Comparison of ENCODE assay signal across 8 cellular contexts in the genomic region with DNA sequence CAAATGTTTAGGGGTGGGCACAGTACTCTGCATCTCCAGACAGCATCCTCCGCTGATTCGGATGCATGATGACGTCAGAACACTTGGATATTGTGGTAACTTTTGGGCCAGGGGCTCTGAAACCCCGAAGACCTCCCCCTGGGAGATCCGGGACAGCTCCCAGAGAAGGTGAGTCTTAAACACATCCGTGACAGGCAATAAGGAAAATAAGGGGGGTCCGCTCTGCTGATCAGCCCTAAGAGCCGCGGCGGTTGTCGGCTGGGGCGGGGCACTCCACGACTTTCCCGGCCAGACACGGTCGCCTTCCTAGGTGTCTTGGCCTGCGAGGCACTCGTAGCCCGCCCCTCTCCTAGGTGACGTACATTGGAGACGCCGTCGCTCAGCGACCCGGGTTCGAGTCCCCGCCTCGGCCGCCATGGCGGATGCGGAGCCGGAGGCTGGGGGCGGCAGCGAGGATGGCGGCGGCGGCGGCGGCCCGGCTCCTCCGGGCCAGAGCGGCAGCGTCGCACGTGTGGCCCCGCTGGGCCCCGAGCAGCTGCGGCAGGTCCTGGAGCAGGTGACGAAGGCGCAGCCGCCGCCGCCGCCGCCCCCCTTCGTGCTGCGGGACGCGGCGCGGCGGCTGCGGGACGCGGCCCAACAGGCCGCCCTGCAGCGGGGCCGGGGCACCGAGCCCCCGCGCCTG. TPM values are rescaled to one million over a fixed set of nuclear protein-coding genes. Genes with fewer than 3 reads are reported as not detected.
DNase-seq lines count a peak whose midpoint lies in the region; ATAC-seq and TF ChIP-seq lines count a peak whose summit lies in the region.

TSS of gene ZNF839 (plus strand) at position 396 of the 682 bp plus-strand sequence. CDS start at position 416, 20 bp downstream.

- intact Hi-C loops in T-helper 2 cell treated with Interferon-gamma antibody and Interleukin-4, amounts not matched to agents 100 ng/mL and 5 ng/mL, for 36 hours (cut with micrococcal nuclease), result loop anchor here (1.0 to 10.0 kb wide), 6 partner anchors 14 to 595 kb away; partner anchors contain the start of genes CINP, MOK, PPP2R5C and RCOR1
- intact Hi-C loops in left ventricle myocardium superior (cut with micrococcal nuclease), result no loop called here
- intact Hi-C loops in psoas muscle (cut with DNase I), result loop anchor here (2.0 to 10.0 kb wide), 4 partner anchors 43 to 355 kb away; partner anchors contain the start of genes DYNC1H1 (in 2 of the 2), CINP (in 1 of the 2), HSP90AA1 (in 1 of the 2) and TECPR2 (in 1 of the 2)

- H3K36me3 ChIP-seq in psoas muscle (ENCODE audit: insufficient read depth in 1 of 2, low read depth in 1 of 2), result peaks cover 0 to 10% of the 10 kb centered on the region in 2 donors
- H3K36me3 ChIP-seq in urinary bladder (ENCODE audit: insufficient read depth), result no peaks in the 10 kb centered on the region

- peaks cover 32% of the 10 kb centered on the region for H3K4me1 ChIP-seq in psoas muscle
- H3K4me1 ChIP-seq in urinary bladder (ENCODE audit: insufficient read depth), result no peaks in the 10 kb centered on the region

- peak; percentile 58 for ATAC-seq in GM18502 (IDR thresholded peaks at IDR 0.05; ENCODE audit: poor library complexity, unreplicated experiment)
- ATAC-seq in HG02938 (IDR thresholded peaks at IDR 0.05; ENCODE audit: unreplicated experiment), result peak; percentile 54
- ATAC-seq in left ventricle myocardium superior, result peak; percentile 63
- peak; percentile 65 to 66 (median 66) for ATAC-seq in psoas muscle

- DNase-seq in NCI-H2029 treated with DMSO at 0.1 percent for 48 hours (lab: John Stamatoyannopoulos, UW) (peak; percentile 7), amygdala (lab: John Stamatoyannopoulos, UW) (peak; percentile 17 to 92 (median 82)), left ventricle myocardium superior (peak; percentile 95), psoas muscle (peak; percentile 94 to 98)

- no peaks in the 10 kb centered on the region for H3K27me3 ChIP-seq in psoas muscle (ENCODE audit: insufficient read depth in 3 of 3, low read length in 2 of 3)

- H3K27ac ChIP-seq in psoas muscle, result peak within 1 kb of the TSS; percentile 99
- peak within 1 kb of the TSS; percentile 81 for H3K27ac ChIP-seq in urinary bladder (ENCODE audit: low read depth)

- no peaks in the 10 kb centered on the region for H3K9me3 ChIP-seq in psoas muscle

- TF ChIP-seq CTCF in psoas muscle (IDR thresholded peaks at IDR 0.05), result no peak

- H3K4me3 ChIP-seq in psoas muscle, result peak within 1 kb of the TSS; percentile 85
- H3K4me3 ChIP-seq in urinary bladder (ENCODE audit: low read depth, low read length), result peak within 1 kb of the TSS; percentile 84

- WGBS in psoas muscle, 3 donors, result 0 to 1% (median 0%) methylated on average over 38 to 71 of the region's 71 CpGs
- under 1% methylated on average over 71 of the region's 71 CpGs for WGBS in urinary bladder

RNA-seq across cellular contexts. Expression of gene ZNF839, which starts in this region (rescaled TPM):
- 14.6 and 15.0 TPM in 2 replicates for total RNA-seq in T-helper 2 cell treated with Interferon-gamma antibody and Interleukin-4, amounts not matched to agents 100 ng/mL and 5 ng/mL, for 36 hours
- total RNA-seq in left ventricle myocardium superior (7.4 TPM), psoas muscle (10 to 100 TPM in 3 of 4 donors, 1 to 10 TPM in 1; 8.5 to 18.2 (median 12.3) TPM), urinary bladder (10.6 TPM)
- polyA plus RNA-seq in psoas muscle (1 to 10 TPM; 4.6 to 10.0 (median 7.2) TPM), urinary bladder (7.0 TPM)

Comparison
In these comparisons a context has a peak if more than half of its experiments do, and no peak if none do; other contexts are left out.
1. Peak in every context shown above with its lines: DNase-seq, ATAC-seq, H3K4me3 ChIP-seq and H3K27ac ChIP-seq.
2. DNase-seq: peak in every context shown above with its lines; median percentile 96 in psoas muscle; 95 in left ventricle myocardium superior; 82 in amygdala; 7 in NCI-H2029 treated with DMSO at 0.1 percent for 48 hours.